Comparison of ENCODE assay signal across 11 cellular contexts in genomic region chr1:59151387-59151761, GRCh38.
DNase-seq lines count a peak whose midpoint lies in the region; ATAC-seq and TF ChIP-seq lines count a peak whose summit lies in the region.
"Had no signal": no experiment of that assay in that cellular context is flagged by ENCODE, and none has a peak within 500 bp of the region (broad histone marks: within the 10 kb centered on the region; RNA-seq: fewer than 3 reads in every experiment).

No MANE protein-coding gene starts in this region.

- no peaks in the 10 kb centered on the region for H3K36me3 Mint-ChIP-seq in activated CD4-positive, alpha-beta memory T cell treated with anti-CD3 and anti-CD28 coated beads, Interleukin-2, amount 10 ng/mL, durations not matched to agents 7 days and 5 days (ENCODE audit: low read depth)

- in situ Hi-C loops in gastrocnemius medialis (cut with MboI; ENCODE audit: low sequenced_read_pairs in 4 of 4), result loop anchor here in 1 of 4 donors (10.0 kb wide), 3 partner anchors 57 to 543 kb away; partner anchors contain the start of gene FGGY

- no peak for TF ChIP-seq RAD21 in SK-N-SH (IDR thresholded peaks at IDR 0.05; ENCODE audit: low read length)

- TF ChIP-seq EP300 in SK-N-SH (IDR thresholded peaks at IDR 0.05; ENCODE audit: borderline replicate concordance in 1 of 2, low read depth in 1 of 2, low read length in 1 of 2), result no peak

- no peaks in the 10 kb centered on the region for H3K79me2 ChIP-seq in DND-41 (ENCODE audit: insufficient read depth, low read length)
- no peaks in the 10 kb centered on the region for H3K79me2 ChIP-seq in SK-N-SH (ENCODE audit: insufficient read depth)

- H3K4me1 ChIP-seq in DND-41 (ENCODE audit: insufficient read depth, low read length) (peaks cover 13% of the 10 kb centered on the region), SK-N-SH (ENCODE audit: control insufficient read depth in 1 of 2, insufficient read depth in 2 of 2, low read depth in 1 of 2, low read length in 1 of 2) (peaks cover 11 to 24% of the 10 kb centered on the region in 2 experiments), right atrium auricular region (peaks cover 0 to 23% of the 10 kb centered on the region in 2 donors), gastrocnemius medialis (peaks cover 30 to 41% of the 10 kb centered on the region in 2 donors)

- H3K4me2 ChIP-seq in DND-41 (ENCODE audit: insufficient read depth, low read length) (peak overlapping the region; percentile 68), SK-N-SH (peak overlapping the region; percentile 71)

- no peaks in the 10 kb centered on the region for H3K27me3 Mint-ChIP-seq in activated CD4-positive, alpha-beta memory T cell treated with anti-CD3 and anti-CD28 coated beads, Interleukin-2, amount 10 ng/mL, durations not matched to agents 7 days and 5 days
- H3K27me3 Mint-ChIP-seq: activated naive CD8-positive, alpha-beta T cell treated with anti-CD3 and anti-CD28 coated beads, Interleukin-2, amount 50 U/mL, for 24 hours had no signal

- TF ChIP-seq CTCF in DND-41 (IDR thresholded peaks at IDR 0.05; ENCODE audit: borderline replicate concordance, extremely low read depth, low read length, poor library complexity, severe bottlenecking), result no peak
- no peak for TF ChIP-seq CTCF in SK-N-SH (IDR thresholded peaks at IDR 0.05)
- TF ChIP-seq CTCF in right atrium auricular region (IDR thresholded peaks at IDR 0.05), result no peak
- TF ChIP-seq CTCF in gastrocnemius medialis (IDR thresholded peaks at IDR 0.05 in 4 of 5, conservative IDR thresholded peaks at IDR 0.05 in 1 of 5), result no peak

- 20% methylated on average over 4 of the region's 4 CpGs for WGBS in SK-N-SH (ENCODE audit: low lambda C conversion rate)

- ATAC-seq in DND-41 (ENCODE audit: insufficient read depth, low read depth) (peak; percentile 1; the same call in 2 of the 3 replicates), gastrocnemius medialis (peak; percentile 35), HG02678 (IDR thresholded peaks at IDR 0.05; ENCODE audit: unreplicated experiment) (no peak)

- no peak for TF ChIP-seq POLR2A in gastrocnemius medialis (IDR thresholded peaks at IDR 0.05)

- POLR2A ChIA-PET in SK-N-SH (lab: Yijun Ruan, JAX), result interaction anchor here (1.1 kb wide), 1 partner anchor 335 kb away, joined by 3 read pairs; no protein-coding TSS in a partner anchor
- POLR2A ChIA-PET in activated CD4-positive, alpha-beta memory T cell treated with anti-CD3 and anti-CD28 coated beads, Interleukin-2, amount 10 ng/mL, durations not matched to agents 7 days and 5 days (lab: Charles Lee), result interaction anchor here (0.9 kb wide), 2 partner anchors 209 to 335 kb away, joined by 3 to 4 read pairs; no protein-coding TSS in a partner anchor

- no peak overlapping the region for H3K27ac Mint-ChIP-seq in activated CD4-positive, alpha-beta memory T cell treated with anti-CD3 and anti-CD28 coated beads, Interleukin-2, amount 10 ng/mL, durations not matched to agents 7 days and 5 days
- H3K27ac Mint-ChIP-seq: activated naive CD8-positive, alpha-beta T cell treated with anti-CD3 and anti-CD28 coated beads, Interleukin-2, amount 50 U/mL, for 24 hours had no signal

- peak overlapping the region; percentile 60 for H3K27ac ChIP-seq in DND-41 (ENCODE audit: low read length)
- H3K27ac ChIP-seq in SK-N-SH (ENCODE audit: low read depth in 2 of 2, low read length in 1 of 2), result peak overlapping the region; percentile 86 to 94
- H3K27ac ChIP-seq in right atrium auricular region, result peak overlapping the region; percentile 78 to 87
- peak overlapping the region; percentile 86 to 94 (median 87) for H3K27ac ChIP-seq in gastrocnemius medialis

- peak overlapping the region; percentile 50; the same call in 1 of the 2 replicates for H2AFZ ChIP-seq in DND-41 (ENCODE audit: low read depth, low read length)
- H2AFZ ChIP-seq in SK-N-SH (ENCODE audit: low read depth), result no peak overlapping the region

- intact Hi-C loops in gastrocnemius medialis (cut with DNase I; ENCODE audit: low total_unique reads), result loop anchor here (1.0 to 5.0 kb wide), 5 partner anchors 76 to 541 kb away; partner anchors contain the start of gene JUN

- CTCF ChIA-PET in SK-N-SH (lab: Yijun Ruan, JAX), result interaction anchor here (1.2 kb wide), 1 partner anchor 539 kb away, joined by 3 read pairs; no protein-coding TSS in a partner anchor
- CTCF ChIA-PET in activated CD4-positive, alpha-beta memory T cell treated with anti-CD3 and anti-CD28 coated beads, Interleukin-2, amount 10 ng/mL, durations not matched to agents 7 days and 5 days (lab: Charles Lee), result no interaction called here

- no peak for DNase-seq in DND-41
- DNase-seq in SK-N-SH, result no peak
- no peak for DNase-seq in right atrium auricular region (ENCODE audit: low spot score)
- DNase-seq in gastrocnemius medialis, result peak in 1 of 2 donors; percentile 40
- no peak for DNase-seq in Ammon's horn (ENCODE audit: low spot score)
- DNase-seq in NCI-H2081 treated with DMSO at 0.1 percent for 48 hours (lab: John Stamatoyannopoulos, UW), result no peak
- DNase-seq in activated CD4-positive, alpha-beta memory T cell treated with anti-CD3 and anti-CD28 coated beads, Interleukin-2, amount 10 ng/mL, durations not matched to agents 7 days and 5 days, result no peak
- DNase-seq: activated naive CD8-positive, alpha-beta T cell treated with anti-CD3 and anti-CD28 coated beads, Interleukin-2, amount 50 U/mL, for 24 hours; NCI-H2029 treated with DMSO at 0.1 percent for 48 hours; SIG-M5 had no signal

- H3K9me3 Mint-ChIP-seq in activated CD4-positive, alpha-beta memory T cell treated with anti-CD3 and anti-CD28 coated beads, Interleukin-2, amount 10 ng/mL, durations not matched to agents 7 days and 5 days, result no peaks in the 10 kb centered on the region
- H3K9me3 Mint-ChIP-seq: activated naive CD8-positive, alpha-beta T cell treated with anti-CD3 and anti-CD28 coated beads, Interleukin-2, amount 50 U/mL, for 24 hours had no signal

- H3K9me3 ChIP-seq in DND-41 (ENCODE audit: insufficient read depth, low read length, severe bottlenecking), result no peaks in the 10 kb centered on the region
- H3K9me3 ChIP-seq in SK-N-SH, result no peaks in the 10 kb centered on the region
- H3K9me3 ChIP-seq in right atrium auricular region, result no peaks in the 10 kb centered on the region
- no peaks in the 10 kb centered on the region for H3K9me3 ChIP-seq in gastrocnemius medialis

- no peaks in the 10 kb centered on the region for H3K9me2 ChIP-seq in SK-N-SH

- H3K4me3 ChIP-seq in DND-41 (ENCODE audit: low read depth in 1 of 2, low read length in 2 of 2) (peak overlapping the region in 1 of 2 experiments; percentile 45; a peak in 2 of 4 replicates), SK-N-SH (ENCODE audit: low read depth in 2 of 2, low read length in 1 of 2) (peak overlapping the region; percentile 10 to 17; a peak in 1 of 4 replicates), right atrium auricular region (peak overlapping the region in 1 of 2 donors; percentile 23), gastrocnemius medialis (peak overlapping the region; percentile 6 to 48 (median 36))

- peak overlapping the region; percentile 27 for H3K9ac ChIP-seq in DND-41 (ENCODE audit: low read depth, low read length)
- H3K9ac ChIP-seq in SK-N-SH, result peak overlapping the region; percentile 64

- H3K36me3 ChIP-seq in DND-41 (ENCODE audit: insufficient read depth, low read length) (no peaks in the 10 kb centered on the region), SK-N-SH (replicated peaks in 1 of 2; ENCODE audit: control insufficient read depth in 1 of 2, insufficient read depth in 2 of 2, low read length in 1 of 2) (no peaks in the 10 kb centered on the region), right atrium auricular region (no peaks in the 10 kb centered on the region), gastrocnemius medialis (no peaks in the 10 kb centered on the region)

- H3K27me3 ChIP-seq in DND-41 (ENCODE audit: insufficient read depth, low read length, poor library complexity) (no peaks in the 10 kb centered on the region), SK-N-SH (ENCODE audit: insufficient read depth) (no peaks in the 10 kb centered on the region), right atrium auricular region (no peaks in the 10 kb centered on the region), gastrocnemius medialis (no peaks in the 10 kb centered on the region)

- H3F3A ChIP-seq in SK-N-SH (replicated peaks; ENCODE audit: insufficient read depth), result peaks cover 18% of the 10 kb centered on the region

- no peaks in the 10 kb centered on the region for H4K20me1 ChIP-seq in DND-41 (ENCODE audit: insufficient read depth, low read length)
- no peaks in the 10 kb centered on the region for H4K20me1 ChIP-seq in SK-N-SH (ENCODE audit: insufficient read depth)

- H3K4me1 Mint-ChIP-seq in activated CD4-positive, alpha-beta memory T cell treated with anti-CD3 and anti-CD28 coated beads, Interleukin-2, amount 10 ng/mL, durations not matched to agents 7 days and 5 days, result peaks cover 18% of the 10 kb centered on the region

- H3K4me3 Mint-ChIP-seq in activated CD4-positive, alpha-beta memory T cell treated with anti-CD3 and anti-CD28 coated beads, Interleukin-2, amount 10 ng/mL, durations not matched to agents 7 days and 5 days, result no peak overlapping the region
- H3K4me3 Mint-ChIP-seq: activated naive CD8-positive, alpha-beta T cell treated with anti-CD3 and anti-CD28 coated beads, Interleukin-2, amount 50 U/mL, for 24 hours had no signal

TF ChIP-seq in SK-N-SH, 30 proteins besides CTCF, POLR2A, EP300 and RAD21:
- TF ChIP-seq RFX5 (IDR thresholded peaks at IDR 0.05; ENCODE audit: low read length) (0 out of 2 replicates have a peak, but pooled peaks have one; percentile 23), SMC3 (IDR thresholded peaks at IDR 0.05; ENCODE audit: low read depth, low read length) (0 out of 2 replicates have a peak, but pooled peaks have one; percentile 1), FOXJ3 (CRISPR knock-in tag; IDR thresholded peaks at IDR 0.05) (no peak)
